In the genomic region with DNA sequence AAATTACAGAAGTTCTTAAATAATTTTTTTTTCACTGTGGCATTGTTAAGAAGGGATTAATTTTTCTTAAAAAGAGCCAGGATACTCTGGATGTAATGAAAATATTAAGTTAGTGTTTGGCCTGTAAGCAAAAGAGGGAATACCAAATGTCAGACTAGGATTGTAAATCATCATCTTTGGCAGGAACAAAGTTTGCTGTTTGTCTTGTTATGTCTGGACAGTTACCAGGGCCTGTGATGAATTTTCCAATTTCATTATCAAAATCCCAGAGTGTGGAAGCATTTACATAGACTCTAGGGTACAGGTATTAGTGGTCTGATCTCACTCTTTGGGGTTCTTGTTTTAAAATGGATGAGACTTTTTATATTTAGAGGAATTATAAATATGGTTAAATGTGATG, we compare ENCODE assay signal across 21 cellular contexts. TPM values are rescaled to one million over a fixed set of nuclear protein-coding genes. Genes with fewer than 3 reads are reported as not detected.
DNase-seq lines count a peak whose midpoint lies in the region; ATAC-seq, FAIRE-seq and TF ChIP-seq lines count a peak whose summit lies in the region.
"Had no signal": no experiment of that assay in that cellular context is flagged by ENCODE, and none has a peak within 500 bp of the region (broad histone marks: within the 10 kb centered on the region; RNA-seq: fewer than 3 reads in every experiment).

No MANE protein-coding gene starts in this region.

- no TSS peak for BruUV-seq in HepG2 (replicated peaks; lab: Mats Ljungman, UMichigan)

- H3K4me2 ChIP-seq in HepG2 (ENCODE audit: low read depth, low read length), result no peak overlapping the region
- H3K4me2 ChIP-seq: hepatocyte had no signal

- POLR2A ChIA-PET in HepG2 (lab: Yijun Ruan, JAX), result no interaction called here
- POLR2A ChIA-PET in GM10248 (lab: Yijun Ruan, JAX), result no interaction called here

- no peak overlapping the region for H3K9ac ChIP-seq in liver (ENCODE audit: low read depth in 1 of 2, low read length in 2 of 2)
- no peak overlapping the region for H3K9ac ChIP-seq in HepG2 (ENCODE audit: insufficient read depth, low read depth, low read length)

- peak overlapping the region; percentile 50 to 58 for H3K27ac ChIP-seq in liver (ENCODE audit: low read depth in 1 of 2, low read length in 2 of 2)
- H3K27ac ChIP-seq in HepG2 (ENCODE audit: extremely low read length, insufficient read depth, low read length), result no peak overlapping the region
- H3K27ac ChIP-seq: cardiac muscle cell, hepatocyte had no signal

- H3K4me1 Mint-ChIP-seq in chondrocyte (ENCODE audit: low read depth), result peaks cover 22% of the 10 kb centered on the region

- TF ChIP-seq RAD21 in liver (IDR thresholded peaks at IDR 0.05) (no peak), HepG2 (CRISPR knock-in tag; IDR thresholded peaks at IDR 0.05) (no peak)

- H3K27ac Mint-ChIP-seq in chondrocyte (ENCODE audit: unreplicated experiment), result peak overlapping the region; percentile 58
- H3K27ac Mint-ChIP-seq: activated naive CD4-positive, alpha-beta T cell treated with anti-CD3 and anti-CD28 coated beads for 36 hours; stimulated activated memory B cell treated with anti-CD40 and anti-IgM and Interleukin-4, amounts not matched to agents 10 μg/mL and 1 μg/mL and 100 μg/mL, for 72 hours had no signal

- no peaks in the 10 kb centered on the region for H3K27me3 Mint-ChIP-seq in chondrocyte (ENCODE audit: low read depth)
- H3K27me3 Mint-ChIP-seq: naive thymus-derived CD4-positive, alpha-beta T cell; stimulated activated memory B cell treated with anti-CD40 and anti-IgM and Interleukin-4, amounts not matched to agents 10 μg/mL and 1 μg/mL and 100 μg/mL, for 72 hours had no signal

- H3K4me1 ChIP-seq in liver (ENCODE audit: control insufficient read depth in 4 of 4, insufficient read depth in 4 of 4, low read length in 3 of 4) (peaks cover 0 to 43% (median 21%) of the 10 kb centered on the region in 4 donors), HepG2 (ENCODE audit: insufficient read depth, low read length) (peaks cover 46% of the 10 kb centered on the region)

- no peak for ATAC-seq in HepG2
- no peak for ATAC-seq in stimulated activated naive CD8-positive, alpha-beta T cell treated with anti-CD3 and anti-CD28 coated beads, Interleukin-15, Interleukin-2, amounts not matched to agents 100 U/mL and 50 U/mL, for 24 hours
- ATAC-seq in HG03469 (IDR thresholded peaks at IDR 0.05; ENCODE audit: unreplicated experiment), result no peak
- ATAC-seq: stimulated activated memory B cell treated with anti-CD40 and anti-IgM and Interleukin-4, amounts not matched to agents 10 μg/mL and 1 μg/mL and 100 μg/mL, for 72 hours had no signal

- no peaks in the 10 kb centered on the region for H3K79me2 ChIP-seq in HepG2 (ENCODE audit: insufficient read depth, low read length)

- H3K4me3 ChIP-seq in liver (ENCODE audit: low read depth in 1 of 3, low read length in 3 of 3), result no peak overlapping the region
- no peak overlapping the region for H3K4me3 ChIP-seq in HepG2 (replicated peaks in 1 of 3; ENCODE audit: insufficient read depth in 1 of 3, low read depth in 2 of 3, low read length in 3 of 3)
- H3K4me3 ChIP-seq: cardiac muscle cell, hepatocyte, sigmoid colon had no signal

- H2AFZ ChIP-seq in HepG2 (ENCODE audit: low read length), result no peak overlapping the region
- H2AFZ ChIP-seq: hepatocyte had no signal

- intact Hi-C loops in HepG2 (cut with micrococcal nuclease; ENCODE audit: unreplicated experiment), result no loop called here

- TF ChIP-seq CTCF in liver (IDR thresholded peaks at IDR 0.05; ENCODE audit: low read depth, low read length, missing input control), result no peak
- TF ChIP-seq CTCF in HepG2 (CRISPR knock-in tag; IDR thresholded peaks at IDR 0.05), result no peak
- no peak for TF ChIP-seq CTCF in chondrocyte (IDR thresholded peaks at IDR 0.05)
- no peak for TF ChIP-seq CTCF in GM10248 (IDR thresholded peaks at IDR 0.05; ENCODE audit: control extremely low read depth, extremely low read depth, low read depth, missing control alignments)

- TF ChIP-seq POLR2A in HepG2 (IDR thresholded peaks at IDR 0.05; ENCODE audit: insufficient read depth in 1 of 2, low read depth in 2 of 2, low read length in 2 of 2), result no peak

- in situ Hi-C loops in HepG2 (cut with HindIII; ENCODE audit: extremely low pct_ligation_motif_present, low pct_unique_long_range_greater_than_20kb), result no loop called here

- FAIRE-seq in HepG2 (lab: Jason Lieb, UNC), result no peak
- FAIRE-seq: urothelium cell line had no signal

- H3K9me3 ChIP-seq in liver (ENCODE audit: control insufficient read depth in 4 of 4, low read length in 3 of 4) (no peaks in the 10 kb centered on the region), HepG2 (ENCODE audit: low read length) (no peaks in the 10 kb centered on the region)
- H3K9me3 ChIP-seq: sigmoid colon had no signal

- no peaks in the 10 kb centered on the region for H4K20me1 ChIP-seq in HepG2 (ENCODE audit: insufficient read depth, low read length)

- H3K27me3 ChIP-seq in liver (ENCODE audit: control insufficient read depth in 4 of 4, insufficient read depth in 4 of 4, low read length in 3 of 4) (no peaks in the 10 kb centered on the region), HepG2 (ENCODE audit: control insufficient read depth in 1 of 2, insufficient read depth in 2 of 2, low read length in 2 of 2) (no peaks in the 10 kb centered on the region)
- H3K27me3 ChIP-seq: cardiac muscle cell, hepatocyte, sigmoid colon had no signal

- TF ChIP-seq EP300 in HepG2 (IDR thresholded peaks at IDR 0.05; ENCODE audit: low read depth in 2 of 2, low read length in 2 of 2), result no peak
- TF ChIP-seq EP300 in HepG2 (CRISPR knock-in tag; IDR thresholded peaks at IDR 0.05; ENCODE audit: borderline replicate concordance), result no peak

- CTCF ChIA-PET in HepG2 (lab: Yijun Ruan, JAX; ENCODE audit: low intra/inter-chr PET ratio, low total read pairs), result no interaction called here
- CTCF ChIA-PET in GM10248 (lab: Yijun Ruan, JAX), result no interaction called here

- H3K36me3 Mint-ChIP-seq in chondrocyte (ENCODE audit: low read depth), result no peaks in the 10 kb centered on the region
- H3K36me3 Mint-ChIP-seq: stimulated activated memory B cell treated with anti-CD40 and anti-IgM and Interleukin-4, amounts not matched to agents 10 μg/mL and 1 μg/mL and 100 μg/mL, for 72 hours had no signal

- H3K4me3 Mint-ChIP-seq in chondrocyte (ENCODE audit: unreplicated experiment), result no peak overlapping the region
- H3K4me3 Mint-ChIP-seq: activated naive CD4-positive, alpha-beta T cell treated with anti-CD3 and anti-CD28 coated beads for 36 hours; stimulated activated memory B cell treated with anti-CD40 and anti-IgM and Interleukin-4, amounts not matched to agents 10 μg/mL and 1 μg/mL and 100 μg/mL, for 72 hours had no signal

- DNase-seq in HepG2 (ENCODE audit: low spot score) (no peak), chondrocyte (ENCODE audit: low spot score) (no peak), myocyte (ENCODE audit: low read depth) (peak; percentile 12), foreskin melanocyte (no peak), GM10248 (ENCODE audit: extremely low spot score) (no peak)
- no peak for DNase-seq in stimulated activated naive CD8-positive, alpha-beta T cell treated with anti-CD3 and anti-CD28 coated beads, Interleukin-15, Interleukin-2, amounts not matched to agents 100 U/mL and 50 U/mL, for 24 hours
- DNase-seq: activated CD4-positive, CD25-positive, alpha-beta regulatory T cell; activated naive CD4-positive, alpha-beta T cell treated with anti-CD3 and anti-CD28 coated beads for 36 hours; COR-L47; GDM1; left cardiac atrium; naive thymus-derived CD4-positive, alpha-beta T cell; NCI-H1436; NCI-H510A; sigmoid colon had no signal

- no peaks in the 10 kb centered on the region for H3K9me3 Mint-ChIP-seq in chondrocyte (ENCODE audit: low read depth)
- H3K9me3 Mint-ChIP-seq: activated naive CD4-positive, alpha-beta T cell treated with anti-CD3 and anti-CD28 coated beads for 36 hours; naive thymus-derived CD4-positive, alpha-beta T cell; stimulated activated memory B cell treated with anti-CD40 and anti-IgM and Interleukin-4, amounts not matched to agents 10 μg/mL and 1 μg/mL and 100 μg/mL, for 72 hours had no signal

- H3K36me3 ChIP-seq in liver (ENCODE audit: control insufficient read depth in 4 of 4, insufficient read depth in 3 of 4, low read depth in 1 of 4, low read length in 3 of 4) (no peaks in the 10 kb centered on the region), HepG2 (replicated peaks in 1 of 2; ENCODE audit: control insufficient read depth in 1 of 2, insufficient read depth in 2 of 2, low read length in 2 of 2) (no peaks in the 10 kb centered on the region)
- H3K36me3 ChIP-seq: cardiac muscle cell, sigmoid colon had no signal

RNA-seq across cellular contexts. Expression of a gene that starts 26.1 kb away (rescaled TPM):
- total RNA-seq in liver (10 to 100 TPM; 10.1 to 22.1 TPM), HepG2 (2016; rRNA removed; fragmentation: Illumina TruSeq; extraction: Trizol) (15.5 and 20.7 TPM in 2 replicates), chondrocyte (14.0 to 18.3 TPM (median 16.6 TPM) in 3 replicates), myocyte (20.0 and 25.3 TPM in 2 replicates)
- polyA plus RNA-seq in liver (10 to 100 TPM in 1 of 2 donors, 1 to 10 TPM in 1; 3.8 to 10.2 TPM), HepG2 (2011; rRNA removed) (5.5 and 7.7 TPM in 2 replicates)
- 20.5 and 21.1 TPM in 2 replicates for total RNA-seq in HepG2 (2016; cell fraction: cytosol; rRNA removed; fragmentation: Illumina TruSeq; extraction: Trizol; ENCODE audit: low read depth)
- total RNA-seq in HepG2 (2016; cell fraction: insoluble cytoplasmic fraction; rRNA removed; fragmentation: Illumina TruSeq; extraction: Trizol), result 16.4 and 22.3 TPM in 2 replicates
- total RNA-seq in HepG2 (2016; cell fraction: membrane; rRNA removed; fragmentation: Illumina TruSeq; extraction: Trizol), result 12.0 and 13.3 TPM in 2 replicates
- total RNA-seq in HepG2 (2016; cell fraction: nucleus; rRNA removed; fragmentation: Illumina TruSeq; extraction: Trizol), result 12.7 and 13.1 TPM in 2 replicates
- polyA plus RNA-seq in HepG2 (2011; cell fraction: cytosol; rRNA removed), result 2.6 TPM in 2 replicates
- 3.6 and 5.3 TPM in 2 replicates for polyA plus RNA-seq in HepG2 (2011; cell fraction: nucleus; rRNA removed)
- polyA plus RNA-seq in HepG2 (2012), result 3.4 and 6.8 TPM in 2 replicates
- polyA plus RNA-seq in HepG2 (2016; cell fraction: cytosol; fragmentation: Illumina TruSeq; extraction: Trizol; ENCODE audit: low read depth), result 1.7 and 3.0 TPM in 2 replicates
- 15.9 and 16.9 TPM in 2 replicates for polyA plus RNA-seq in HepG2 (2016; cell fraction: insoluble cytoplasmic fraction; fragmentation: Illumina TruSeq; extraction: Trizol; ENCODE audit: low read depth)
- 4.1 and 4.6 TPM in 2 replicates for polyA plus RNA-seq in HepG2 (2016; cell fraction: membrane; fragmentation: Illumina TruSeq; extraction: Trizol; ENCODE audit: low read depth)
- 9.7 and 9.9 TPM in 2 replicates for polyA plus RNA-seq in HepG2 (2016; cell fraction: nucleus; fragmentation: Illumina TruSeq; extraction: Trizol; ENCODE audit: insufficient read depth, low read depth)
- 3.1 and 14.4 TPM in 2 replicates for polyA minus RNA-seq in HepG2 (2011; rRNA and poly(A)+ RNA removed; ENCODE audit: low replicate concordance)
- polyA minus RNA-seq in HepG2 (2011; cell fraction: cytosol; rRNA and poly(A)+ RNA removed), result 6.2 and 6.4 TPM in 2 replicates
- polyA minus RNA-seq in HepG2 (2011; cell fraction: nucleus; rRNA and poly(A)+ RNA removed), result 15.9 and 20.3 TPM in 2 replicates
- polyA plus RNA-seq in myocyte (2012), result 7.1 TPM

RNA-seq across cellular contexts. Expression of a gene that starts 26.8 kb away (rescaled TPM):
- total RNA-seq in liver, result 10 to 100 TPM; 14.1 to 17.0 TPM
- 1 to 10 TPM; 6.2 to 7.9 TPM for polyA plus RNA-seq in liver
- total RNA-seq in HepG2 (2016; rRNA removed; fragmentation: Illumina TruSeq; extraction: Trizol), result 44.7 and 52.1 TPM in 2 replicates
- total RNA-seq in HepG2 (2016; cell fraction: cytosol; rRNA removed; fragmentation: Illumina TruSeq; extraction: Trizol; ENCODE audit: low read depth), result 5.9 and 6.4 TPM in 2 replicates
- 44.0 and 53.7 TPM in 2 replicates for total RNA-seq in HepG2 (2016; cell fraction: insoluble cytoplasmic fraction; rRNA removed; fragmentation: Illumina TruSeq; extraction: Trizol)
- total RNA-seq in HepG2 (2016; cell fraction: membrane; rRNA removed; fragmentation: Illumina TruSeq; extraction: Trizol), result 18.5 and 19.2 TPM in 2 replicates
- total RNA-seq in HepG2 (2016; cell fraction: nucleus; rRNA removed; fragmentation: Illumina TruSeq; extraction: Trizol), result 41.0 and 44.1 TPM in 2 replicates
- polyA plus RNA-seq in HepG2 (2011; rRNA removed), result 20.6 and 24.9 TPM in 2 replicates
- polyA plus RNA-seq in HepG2 (2011; cell fraction: cytosol; rRNA removed), result 8.7 and 12.4 TPM in 2 replicates
- 18.6 and 19.8 TPM in 2 replicates for polyA plus RNA-seq in HepG2 (2011; cell fraction: nucleus; rRNA removed)
- polyA plus RNA-seq in HepG2 (2012), result 16.9 and 20.3 TPM in 2 replicates
- 3.6 TPM in 2 replicates for polyA plus RNA-seq in HepG2 (2016; cell fraction: cytosol; fragmentation: Illumina TruSeq; extraction: Trizol; ENCODE audit: low read depth)
- polyA plus RNA-seq in HepG2 (2016; cell fraction: insoluble cytoplasmic fraction; fragmentation: Illumina TruSeq; extraction: Trizol; ENCODE audit: low read depth), result 46.8 and 47.5 TPM in 2 replicates
- 9.9 and 10.9 TPM in 2 replicates for polyA plus RNA-seq in HepG2 (2016; cell fraction: membrane; fragmentation: Illumina TruSeq; extraction: Trizol; ENCODE audit: low read depth)
- 40.6 and 43.2 TPM in 2 replicates for polyA plus RNA-seq in HepG2 (2016; cell fraction: nucleus; fragmentation: Illumina TruSeq; extraction: Trizol; ENCODE audit: insufficient read depth, low read depth)
- polyA minus RNA-seq in HepG2 (2011; rRNA and poly(A)+ RNA removed; ENCODE audit: low replicate concordance), result 15.1 and 39.9 TPM in 2 replicates
- polyA minus RNA-seq in HepG2 (2011; cell fraction: cytosol; rRNA and poly(A)+ RNA removed), result 14.2 and 14.6 TPM in 2 replicates
- 66.0 and 72.1 TPM in 2 replicates for polyA minus RNA-seq in HepG2 (2011; cell fraction: nucleus; rRNA and poly(A)+ RNA removed)
- total RNA-seq in chondrocyte, result 9.2 to 12.2 TPM (median 9.5 TPM) in 3 replicates
- 48.5 and 50.0 TPM in 2 replicates for total RNA-seq in myocyte
- polyA plus RNA-seq in myocyte (2012), result 20.6 TPM
